9 cellular contexts compared by ENCODE assay signal in the genomic region with DNA sequence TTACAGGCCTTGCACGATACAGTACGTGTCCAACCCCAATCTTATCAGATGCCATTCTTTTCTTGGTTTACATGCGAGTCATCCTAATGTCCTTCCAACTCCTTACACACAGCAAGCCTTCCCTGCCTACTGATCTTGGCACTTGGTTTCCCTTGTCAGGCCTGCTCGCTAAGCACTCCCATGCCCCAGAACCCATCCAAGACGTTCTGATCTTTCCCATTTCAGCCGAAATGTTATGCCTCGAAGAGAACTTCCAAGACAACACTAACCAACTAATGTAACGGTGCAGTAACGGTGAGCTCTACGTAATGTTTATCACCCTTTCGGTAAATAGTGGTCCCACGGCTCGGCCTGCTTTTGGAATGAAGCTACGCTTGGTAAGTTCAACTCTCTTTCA. TPM values are rescaled to one million over a fixed set of nuclear protein-coding genes. Genes with fewer than 3 reads are reported as not detected.
DNase-seq lines count a peak whose midpoint lies in the region; ATAC-seq and TF ChIP-seq lines count a peak whose summit lies in the region.
"Had no signal": no experiment of that assay in that cellular context is flagged by ENCODE, and none has a peak within 500 bp of the region (broad histone marks: within the 10 kb centered on the region; RNA-seq: fewer than 3 reads in every experiment).

No MANE protein-coding gene starts in this region.

- no peak for TF ChIP-seq EP300 in transverse colon (IDR thresholded peaks at IDR 0.05; ENCODE audit: low read depth)

- H3K36me3 ChIP-seq in transverse colon = peaks cover 0 to 28% (median 14%) of the 10 kb centered on the region in 4 donors

- H3K27me3 Mint-ChIP-seq in activated CD8-positive, alpha-beta memory T cell treated with anti-CD3 and anti-CD28 coated beads, Interleukin-2, amount 10 ng/mL, durations not matched to agents 7 days and 5 days = peaks cover 13% of the 10 kb centered on the region
- peaks cover 2% of the 10 kb centered on the region for H3K27me3 Mint-ChIP-seq in activated CD8-positive, alpha-beta T cell treated with anti-CD3 and anti-CD28 coated beads for 36 hours
- H3K27me3 Mint-ChIP-seq in osteocyte (ENCODE audit: unreplicated experiment) = peaks cover 11% of the 10 kb centered on the region

- H3K9me3 Mint-ChIP-seq in activated CD8-positive, alpha-beta memory T cell treated with anti-CD3 and anti-CD28 coated beads, Interleukin-2, amount 10 ng/mL, durations not matched to agents 7 days and 5 days (ENCODE audit: low read depth) = no peaks in the 10 kb centered on the region
- H3K9me3 Mint-ChIP-seq in activated CD8-positive, alpha-beta T cell treated with anti-CD3 and anti-CD28 coated beads for 36 hours = no peaks in the 10 kb centered on the region
- no peaks in the 10 kb centered on the region for H3K9me3 Mint-ChIP-seq in osteocyte (ENCODE audit: unreplicated experiment)

- H3K4me1 Mint-ChIP-seq in activated CD8-positive, alpha-beta memory T cell treated with anti-CD3 and anti-CD28 coated beads, Interleukin-2, amount 10 ng/mL, durations not matched to agents 7 days and 5 days = peaks cover 1% of the 10 kb centered on the region
- H3K4me1 Mint-ChIP-seq in activated CD8-positive, alpha-beta T cell treated with anti-CD3 and anti-CD28 coated beads for 36 hours (ENCODE audit: low read depth) = peaks cover 15% of the 10 kb centered on the region
- no peaks in the 10 kb centered on the region for H3K4me1 Mint-ChIP-seq in osteocyte (ENCODE audit: unreplicated experiment)

- CTCF ChIA-PET in activated CD8-positive, alpha-beta memory T cell treated with anti-CD3 and anti-CD28 coated beads, Interleukin-2, amount 10 ng/mL, durations not matched to agents 7 days and 5 days (lab: Charles Lee) = interaction anchor here (1.0 to 2.4 kb wide), 4 partner anchors 11 to 329 kb away, joined by 3 to 13 read pairs (median 4); partner anchors contain the start of gene TCN2
- CTCF ChIA-PET in activated CD8-positive, alpha-beta T cell treated with anti-CD3 and anti-CD28 coated beads for 36 hours (lab: Charles Lee) = interaction anchor here (0.6 to 1.7 kb wide), 7 partner anchors 9 to 168 kb away, joined by 3 to 12 read pairs (median 4); no protein-coding TSS in a partner anchor

- H3K4me3 Mint-ChIP-seq in activated CD8-positive, alpha-beta memory T cell treated with anti-CD3 and anti-CD28 coated beads, Interleukin-2, amount 10 ng/mL, durations not matched to agents 7 days and 5 days = no peak overlapping the region
- H3K4me3 Mint-ChIP-seq in activated CD8-positive, alpha-beta T cell treated with anti-CD3 and anti-CD28 coated beads for 36 hours = no peak overlapping the region
- H3K4me3 Mint-ChIP-seq in osteocyte (ENCODE audit: unreplicated experiment) = no peak overlapping the region

- peak; percentile 1 for ATAC-seq in activated CD8-positive, alpha-beta memory T cell treated with anti-CD3 and anti-CD28 coated beads, Interleukin-2, amount 10 ng/mL, durations not matched to agents 7 days and 5 days
- no peak for ATAC-seq in activated CD8-positive, alpha-beta T cell treated with anti-CD3 and anti-CD28 coated beads for 36 hours

- H3K36me3 Mint-ChIP-seq in activated CD8-positive, alpha-beta memory T cell treated with anti-CD3 and anti-CD28 coated beads, Interleukin-2, amount 10 ng/mL, durations not matched to agents 7 days and 5 days = peaks cover 15% of the 10 kb centered on the region
- H3K36me3 Mint-ChIP-seq in activated CD8-positive, alpha-beta T cell treated with anti-CD3 and anti-CD28 coated beads for 36 hours (ENCODE audit: low read depth) = peaks cover 31% of the 10 kb centered on the region
- H3K36me3 Mint-ChIP-seq in osteocyte (ENCODE audit: unreplicated experiment) = peaks cover 15% of the 10 kb centered on the region

- no peak for TF ChIP-seq POLR2A in transverse colon (IDR thresholded peaks at IDR 0.05)

- in situ Hi-C loops in transverse colon (cut with MboI; ENCODE audit: low pct_ligation_motif_present in 1 of 4, low pct_unique_long_range_greater_than_20kb in 1 of 4, low sequenced_read_pairs in 3 of 4) = no loop called here

- peak overlapping the region; percentile 70 to 82 (median 78) for H3K27ac ChIP-seq in transverse colon

- POLR2A ChIA-PET in activated CD8-positive, alpha-beta T cell treated with anti-CD3 and anti-CD28 coated beads for 36 hours (lab: Charles Lee) = interaction anchor here (0.7 to 1.7 kb wide), 5 partner anchors 12 to 126 kb away, joined by 3 to 5 read pairs (median 3); partner anchors contain the start of gene TCN2

- TF ChIP-seq CTCF in activated CD8-positive, alpha-beta T cell treated with anti-CD3 and anti-CD28 coated beads for 36 hours (IDR thresholded peaks at IDR 0.05) = no peak
- TF ChIP-seq CTCF in transverse colon (IDR thresholded peaks at IDR 0.05) (no peak), osteocyte (IDR thresholded peaks at IDR 0.05) (no peak)

- no peak overlapping the region for H3K27ac Mint-ChIP-seq in activated CD8-positive, alpha-beta memory T cell treated with anti-CD3 and anti-CD28 coated beads, Interleukin-2, amount 10 ng/mL, durations not matched to agents 7 days and 5 days
- no peak overlapping the region for H3K27ac Mint-ChIP-seq in activated CD8-positive, alpha-beta T cell treated with anti-CD3 and anti-CD28 coated beads for 36 hours
- H3K27ac Mint-ChIP-seq in osteocyte (ENCODE audit: unreplicated experiment) = no peak overlapping the region

- intact Hi-C loops in activated CD8-positive, alpha-beta T cell treated with anti-CD3 and anti-CD28 coated beads for 36 hours (cut with micrococcal nuclease) = no loop called here
- intact Hi-C loops in transverse colon (cut with DNase I; ENCODE audit: low total_unique reads) = no loop called here

- no peaks in the 10 kb centered on the region for H3K9me3 ChIP-seq in transverse colon

- WGBS in transverse colon (ENCODE audit: low coverage in 1 of 2), 2 donors = 4 to 40% methylated on average over 1 to 14 of the region's 14 CpGs

- H3K4me3 ChIP-seq in transverse colon = peak overlapping the region; percentile 61 to 95 (median 81)

- DNase-seq in activated CD8-positive, alpha-beta memory T cell treated with anti-CD3 and anti-CD28 coated beads, Interleukin-2, amount 10 ng/mL, durations not matched to agents 7 days and 5 days = no peak
- DNase-seq in activated CD8-positive, alpha-beta memory T cell treated with anti-CD3 and anti-CD28 coated beads, Interleukin-2, amount 50 U/mL, for 4 hours = no peak
- peak; percentile 31 for DNase-seq in activated CD8-positive, alpha-beta T cell treated with anti-CD3 and anti-CD28 coated beads for 36 hours
- DNase-seq in iris pigment epithelial cell (ENCODE audit: low read depth) = peak; percentile 57
- DNase-seq in transverse colon = no peak
- DNase-seq in mucosa of gallbladder (ENCODE audit: low spot score) = no peak
- DNase-seq in osteocyte (ENCODE audit: extremely low spot score, unreplicated experiment) = no peak
- no peak for DNase-seq in NK-92 (lab: John Stamatoyannopoulos, UW; ENCODE audit: unreplicated experiment)

- H3K4me1 ChIP-seq in transverse colon = peaks cover 0 to 13% (median 10%) of the 10 kb centered on the region in 4 donors

- no peaks in the 10 kb centered on the region for H3K27me3 ChIP-seq in transverse colon

RNA-seq across cellular contexts. Expression of gene PES1, which starts 0.5 kb away (rescaled TPM):
- 10 to 100 TPM; 56.2 to 91.5 TPM for total RNA-seq in activated CD8-positive, alpha-beta memory T cell treated with anti-CD3 and anti-CD28 coated beads, Interleukin-2, amount 10 ng/mL, durations not matched to agents 7 days and 5 days
- 100 to 1,000 TPM; 123 to 131 TPM for total RNA-seq in activated CD8-positive, alpha-beta T cell treated with anti-CD3 and anti-CD28 coated beads for 36 hours
- total RNA-seq in transverse colon (10 to 100 TPM; 13.5 to 39.5 (median 30.6) TPM), mucosa of gallbladder (62.6 TPM), osteocyte (71.6 and 73.5 TPM in 2 replicates)

RNA-seq across cellular contexts. Expression of gene TCN2, which starts 15.8 kb away (rescaled TPM):
- under 1 TPM; 0.19 to 0.41 TPM for total RNA-seq in activated CD8-positive, alpha-beta memory T cell treated with anti-CD3 and anti-CD28 coated beads, Interleukin-2, amount 10 ng/mL, durations not matched to agents 7 days and 5 days
- total RNA-seq in activated CD8-positive, alpha-beta T cell treated with anti-CD3 and anti-CD28 coated beads for 36 hours = under 1 TPM in 1 of 2 experiments, not detected in 1; 0.16 TPM
- total RNA-seq in transverse colon = 10 to 100 TPM; 16.5 to 63.8 (median 28.4) TPM
- 186 TPM for total RNA-seq in mucosa of gallbladder
- total RNA-seq in osteocyte = 57.7 and 58.1 TPM in 2 replicates

RNA-seq across cellular contexts. Expression of gene GAL3ST1, which starts 16.7 kb away (rescaled TPM):
- total RNA-seq in activated CD8-positive, alpha-beta memory T cell treated with anti-CD3 and anti-CD28 coated beads, Interleukin-2, amount 10 ng/mL, durations not matched to agents 7 days and 5 days = not detected
- not detected for total RNA-seq in activated CD8-positive, alpha-beta T cell treated with anti-CD3 and anti-CD28 coated beads for 36 hours
- total RNA-seq in transverse colon (10 to 100 TPM in 1 of 4 donors, 1 to 10 TPM in 3; 5.6 to 24.2 (median 8.7) TPM), mucosa of gallbladder (102 TPM), osteocyte (0.21 and 0.46 TPM in 2 replicates)
- total RNA-seq: HT1080 had no signal

RNA-seq across cellular contexts. Expression of gene SLC35E4, which starts 44.4 kb away (rescaled TPM):
- 1 to 10 TPM; 3.8 to 5.0 TPM for total RNA-seq in activated CD8-positive, alpha-beta memory T cell treated with anti-CD3 and anti-CD28 coated beads, Interleukin-2, amount 10 ng/mL, durations not matched to agents 7 days and 5 days
- 1 to 10 TPM; 3.4 to 3.8 TPM for total RNA-seq in activated CD8-positive, alpha-beta T cell treated with anti-CD3 and anti-CD28 coated beads for 36 hours
- total RNA-seq in transverse colon = 10 to 100 TPM in 3 of 4 donors, 1 to 10 TPM in 1; 6.4 to 21.3 (median 15.7) TPM
- 4.6 TPM for total RNA-seq in mucosa of gallbladder
- 9.4 and 10.2 TPM in 2 replicates for total RNA-seq in osteocyte

RNA-seq across cellular contexts. Expression of gene SEC14L6, which starts 44.6 kb away (rescaled TPM):
- under 1 TPM in 1 of 2 experiments, not detected in 1; 0.07 TPM for total RNA-seq in activated CD8-positive, alpha-beta memory T cell treated with anti-CD3 and anti-CD28 coated beads, Interleukin-2, amount 10 ng/mL, durations not matched to agents 7 days and 5 days
- not detected for total RNA-seq in activated CD8-positive, alpha-beta T cell treated with anti-CD3 and anti-CD28 coated beads for 36 hours
- total RNA-seq in transverse colon (under 1 TPM in 2 of 4 donors, not detected in 2; 0.14 to 0.48 TPM), mucosa of gallbladder (6.0 TPM), osteocyte (0.54 and 0.78 TPM in 2 replicates)
- total RNA-seq: HT1080 had no signal

Comparison
In these comparisons a context has a peak if more than half of its experiments do, and no peak if none do; other contexts are left out.
1. DNase-seq: peak in activated CD8-positive, alpha-beta T cell treated with anti-CD3 and anti-CD28 coated beads for 36 hours (single experiment) and iris pigment epithelial cell (single experiment); none in activated CD8-positive, alpha-beta memory T cell treated with anti-CD3 and anti-CD28 coated beads, Interleukin-2, amount 10 ng/mL, durations not matched to agents 7 days and 5 days (single experiment), activated CD8-positive, alpha-beta memory T cell treated with anti-CD3 and anti-CD28 coated beads, Interleukin-2, amount 50 U/mL, for 4 hours (single experiment), transverse colon (single experiment), mucosa of gallbladder (single experiment), osteocyte (single experiment) and NK-92 (single experiment).
2. RNA of gene TCN2, which starts 15.8 kb away (total RNA-seq): 186 TPM in mucosa of gallbladder (single experiment), 57.7 to 58.1 TPM in osteocyte and 16.5 to 63.8 TPM in transverse colon; 0.19 to 0.41 TPM in activated CD8-positive, alpha-beta memory T cell treated with anti-CD3 and anti-CD28 coated beads, Interleukin-2, amount 10 ng/mL, durations not matched to agents 7 days and 5 days and 0.16 TPM in activated CD8-positive, alpha-beta T cell treated with anti-CD3 and anti-CD28 coated beads for 36 hours; every median in the first group is over 10 times any median in the second.